In the genomic region with DNA sequence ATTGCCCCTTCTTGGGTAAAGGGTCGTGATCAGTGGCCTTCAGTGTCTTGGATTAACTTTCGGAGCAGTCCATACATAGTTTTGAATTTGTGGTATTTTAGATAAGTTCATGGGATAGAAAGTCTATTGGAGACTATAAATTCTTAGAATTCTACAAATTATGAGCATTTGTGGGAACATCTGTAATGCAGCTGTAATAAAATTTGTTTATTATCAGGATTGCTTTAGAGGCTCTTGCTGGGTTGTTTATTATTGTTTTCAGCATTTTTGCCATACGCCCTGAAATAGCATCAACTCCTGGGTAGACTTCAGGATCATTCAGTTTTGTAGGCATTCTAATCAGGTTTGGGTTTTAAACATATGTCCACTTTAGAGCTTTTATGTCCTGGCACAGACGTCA, we compare ENCODE assay signal across 13 cellular contexts. TPM values are rescaled to one million over a fixed set of nuclear protein-coding genes. Genes with fewer than 3 reads are reported as not detected.
DNase-seq lines count a peak whose midpoint lies in the region; ATAC-seq and TF ChIP-seq lines count a peak whose summit lies in the region.
"Had no signal": no experiment of that assay in that cellular context is flagged by ENCODE, and none has a peak within 500 bp of the region (broad histone marks: within the 10 kb centered on the region; RNA-seq: fewer than 3 reads in every experiment).

No MANE protein-coding gene starts in this region.

- no peak for TF ChIP-seq CTCF in heart right ventricle (IDR thresholded peaks at IDR 0.05)
- no peak for TF ChIP-seq CTCF in coronary artery (IDR thresholded peaks at IDR 0.05)
- no peak for TF ChIP-seq CTCF in neural crest cell (conservative IDR thresholded peaks at IDR 0.05)
- no peak for TF ChIP-seq CTCF in vagina (IDR thresholded peaks at IDR 0.05)

- H3K9me3 ChIP-seq in heart right ventricle (no peaks in the 10 kb centered on the region), vagina (no peaks in the 10 kb centered on the region)
- H3K9me3 ChIP-seq: Caco-2 had no signal

- H3K36me3 ChIP-seq in heart right ventricle (peaks cover 0 to 12% (median 0%) of the 10 kb centered on the region in 9 donors), vagina (no peaks in the 10 kb centered on the region)

- no peak for TF ChIP-seq POLR2A in vagina (IDR thresholded peaks at IDR 0.05)

- WGBS in heart right ventricle, 2 donors, result 70 to 81% methylated on average over 4 of the region's 4 CpGs

- intact Hi-C loops in heart right ventricle (cut with DNase I), result loop anchor here in 2 of 10 donors (5.0 to 10.0 kb wide), 2 partner anchors 38 to 185 kb away; no protein-coding TSS in a partner anchor
- intact Hi-C loops in Right ventricle myocardium inferior (cut with DNase I), result no loop called here
- intact Hi-C loops in vagina (cut with DNase I), result no loop called here

- H3K27ac ChIP-seq in heart right ventricle (peak overlapping the region in 8 of 10 donors; percentile 14 to 79 (median 55)), coronary artery (peak overlapping the region; percentile 20 to 37), vagina (peak overlapping the region; percentile 55)

- H3K4me1 ChIP-seq in heart right ventricle (peaks cover 11 to 91% (median 76%) of the 10 kb centered on the region in 9 donors), vagina (peaks cover 75% of the 10 kb centered on the region)

- peak overlapping the region; percentile 47 for H3K4me3 Mint-ChIP-seq in neural crest cell
- H3K4me3 Mint-ChIP-seq in activated T-cell treated with anti-CD3 and anti-CD28 coated beads, Interleukin-2, amount 50 U/mL, for 24 hours, result no peak overlapping the region

- ATAC-seq in heart right ventricle, result no peak
- no peak for ATAC-seq in Right ventricle myocardium inferior
- ATAC-seq in GM18907 (IDR thresholded peaks at IDR 0.05; ENCODE audit: unreplicated experiment), result no peak

- peak overlapping the region; percentile 90 for H3K27ac Mint-ChIP-seq in neural crest cell (ENCODE audit: unreplicated experiment)
- H3K27ac Mint-ChIP-seq in activated T-cell treated with anti-CD3 and anti-CD28 coated beads, Interleukin-2, amount 50 U/mL, for 24 hours, result no peak overlapping the region

- H3K4me1 Mint-ChIP-seq in neural crest cell, result peaks cover 79% of the 10 kb centered on the region
- peaks cover 4% of the 10 kb centered on the region for H3K4me1 Mint-ChIP-seq in activated T-cell treated with anti-CD3 and anti-CD28 coated beads, Interleukin-2, amount 50 U/mL, for 24 hours (ENCODE audit: low read depth)

- peaks cover 2% of the 10 kb centered on the region for H3K36me3 Mint-ChIP-seq in neural crest cell (ENCODE audit: low read depth)
- H3K36me3 Mint-ChIP-seq in activated T-cell treated with anti-CD3 and anti-CD28 coated beads, Interleukin-2, amount 50 U/mL, for 24 hours (ENCODE audit: low read depth), result no peaks in the 10 kb centered on the region

- H3K27me3 Mint-ChIP-seq in neural crest cell (ENCODE audit: low read depth), result no peaks in the 10 kb centered on the region
- peaks cover 83% of the 10 kb centered on the region for H3K27me3 Mint-ChIP-seq in activated T-cell treated with anti-CD3 and anti-CD28 coated beads, Interleukin-2, amount 50 U/mL, for 24 hours

- no peaks in the 10 kb centered on the region for H3K9me3 Mint-ChIP-seq in neural crest cell
- no peaks in the 10 kb centered on the region for H3K9me3 Mint-ChIP-seq in activated T-cell treated with anti-CD3 and anti-CD28 coated beads, Interleukin-2, amount 50 U/mL, for 24 hours

- DNase-seq in heart right ventricle (no peak), Right ventricle myocardium inferior (ENCODE audit: missing footprints) (no peak), coronary artery (ENCODE audit: low spot score) (no peak), neural crest cell (ENCODE audit: low read depth, low spot score) (no peak), vagina (ENCODE audit: extremely low spot score in 2 of 2) (no peak), NCI-H1092 (lab: John Stamatoyannopoulos, UW) (no peak)
- DNase-seq in activated T-cell treated with anti-CD3 and anti-CD28 coated beads, Interleukin-2, amount 50 U/mL, for 24 hours, result no peak
- DNase-seq: activated CD4-positive, alpha-beta T cell treated with anti-CD3 and anti-CD28 coated beads, Interleukin-2, amount 50 U/mL, for 48 hours; Caco-2; GF-D8; midbrain; posterior cingulate gyrus had no signal

- H3K4me3 ChIP-seq in heart right ventricle (no peak overlapping the region), coronary artery (peak overlapping the region; percentile 3), vagina (no peak overlapping the region)

- no peaks in the 10 kb centered on the region for H3K27me3 ChIP-seq in heart right ventricle
- H3K27me3 ChIP-seq in vagina, result no peaks in the 10 kb centered on the region

RNA-seq across cellular contexts. Expression of gene LAMC1, which starts 16.1 kb away (rescaled TPM):
- total RNA-seq in heart right ventricle (100 to 1,000 TPM; 100 to 160 (median 116) TPM), Right ventricle myocardium inferior (100 TPM), neural crest cell (82.0 and 85.8 TPM in 2 replicates), vagina (217 TPM)
- polyA plus RNA-seq in heart right ventricle, result 10 to 100 TPM; 22.1 to 60.1 TPM
